Comparison of ENCODE assay signal across 19 cellular contexts in genomic region chr4:177879851-177880250, GRCh38.
A peak's percentile ranks its signal among the peaks of the same experiment; 100 is the strongest.
DNase-seq lines count a peak whose midpoint lies in the region; ATAC-seq and TF ChIP-seq lines count a peak whose summit lies in the region.
"Had no signal": no experiment of that assay in that cellular context is flagged by ENCODE, and none has a peak within 500 bp of the region (broad histone marks: within the 10 kb centered on the region; RNA-seq: fewer than 3 reads in every experiment).

No MANE protein-coding gene starts in this region.

- H3K27me3 Mint-ChIP-seq in endodermal cell (ENCODE audit: insufficient read depth) (no peaks in the 10 kb centered on the region), T-cell (peaks cover 0 to 1% of the 10 kb centered on the region in 2 donors)

- no peaks in the 10 kb centered on the region for H4K20me1 ChIP-seq in DND-41 (ENCODE audit: insufficient read depth, low read length)
- H4K20me1 ChIP-seq in HCT116 (ENCODE audit: insufficient read depth), result no peaks in the 10 kb centered on the region
- H4K20me1 ChIP-seq: BLaER1 had no signal

- BruUV-seq in HCT116 (replicated peaks; lab: Mats Ljungman, UMichigan), result no TSS peak

- DNase-seq in DND-41 (peak; percentile 7), HCT116 (ENCODE audit: low read depth, low spot score) (peak; percentile 8), NCI-H69 (lab: John Stamatoyannopoulos, UW) (peak; percentile 6), endodermal cell (peak; percentile 83), retina (no peak), NCI-H1105 treated with DMSO at 0.1 percent for 48 hours (lab: John Stamatoyannopoulos, UW) (no peak), T-cell (no peak)
- DNase-seq: activated effector memory CD4-positive, alpha-beta T cell treated with anti-CD3 and anti-CD28 coated beads, Interleukin-2, amount 50 U/mL, for 16 hours; DMS53; heart left ventricle; NCI-H1092 treated with DMSO at 0.1 percent for 48 hours; NCI-H2171; stimulated activated naive CD8-positive, alpha-beta T cell treated with anti-CD3 and anti-CD28 coated beads, Interleukin-15, Interleukin-2, amounts not matched to agents 100 U/mL and 50 U/mL, for 24 hours; upper lobe of right lung had no signal

- H3K79me2 ChIP-seq in DND-41 (ENCODE audit: insufficient read depth, low read length) (no peaks in the 10 kb centered on the region), HCT116 (ENCODE audit: insufficient read depth, low read length) (no peaks in the 10 kb centered on the region)

- RAD21 ChIA-PET in HCT116 (lab: Charles Lee; ENCODE audit: low non-redundant PET in 1 of 2, low total read pairs in 2 of 2, uncharacterized antibody in 2 of 2, unreplicated experiment in 2 of 2), result no interaction called here

- TF ChIP-seq RAD21 in HCT116 (IDR thresholded peaks at IDR 0.05; ENCODE audit: low read depth), result peak; percentile 46

- H3K27ac Mint-ChIP-seq in endodermal cell (no peak overlapping the region), T-cell (no peak overlapping the region)

- H3K9ac ChIP-seq in DND-41 (ENCODE audit: low read depth, low read length) (no peak overlapping the region), HCT116 (ENCODE audit: low read length) (no peak overlapping the region), endodermal cell (ENCODE audit: extremely low read depth, low read length, poor library complexity, severe bottlenecking) (no peak overlapping the region)
- H3K9ac ChIP-seq: BLaER1 had no signal

- no peaks in the 10 kb centered on the region for H3K36me3 ChIP-seq in DND-41 (ENCODE audit: insufficient read depth, low read length)
- H3K36me3 ChIP-seq in HCT116 (ENCODE audit: control insufficient read depth in 1 of 2, insufficient read depth in 2 of 2, low read length in 2 of 2), result no peaks in the 10 kb centered on the region
- no peaks in the 10 kb centered on the region for H3K36me3 ChIP-seq in endodermal cell (ENCODE audit: control insufficient read depth, insufficient read depth, low read length)
- H3K36me3 ChIP-seq: ascending aorta, BLaER1, heart left ventricle, SJCRH30, upper lobe of right lung had no signal

- POLR2A ChIA-PET in HCT116 (lab: Charles Lee) (no interaction called here), T-cell (lab: Charles Lee) (no interaction called here)

- H3K27ac ChIP-seq in DND-41 (ENCODE audit: low read length) (no peak overlapping the region), HCT116 (ENCODE audit: low read depth, low read length) (no peak overlapping the region), endodermal cell (ENCODE audit: low read depth, low read length) (no peak overlapping the region)
- H3K27ac ChIP-seq: ascending aorta, BLaER1, heart left ventricle, SJCRH30, upper lobe of right lung had no signal

- no peaks in the 10 kb centered on the region for H3K9me2 ChIP-seq in HCT116 (ENCODE audit: insufficient read depth)

- ATAC-seq in DND-41 (ENCODE audit: insufficient read depth, low read depth) (peak; percentile 44; the same call in 1 of the 3 replicates), HCT116 (peak; percentile 77), GM19455 (IDR thresholded peaks at IDR 0.05; ENCODE audit: unreplicated experiment) (no peak), T-cell (replicated peaks in 1 of 4) (no peak)
- ATAC-seq: esophagus mucosa; heart left ventricle; stimulated activated naive CD8-positive, alpha-beta T cell treated with anti-CD3 and anti-CD28 coated beads, Interleukin-15, Interleukin-2, amounts not matched to agents 100 U/mL and 50 U/mL, for 24 hours; upper lobe of right lung had no signal

- H3K4me3 Mint-ChIP-seq in endodermal cell (no peak overlapping the region), T-cell (no peak overlapping the region)

- CTCF ChIA-PET in HCT116 (lab: Charles Lee), result no interaction called here
- CTCF ChIA-PET in T-cell (lab: Charles Lee), result no interaction called here

- H3K4me3 ChIP-seq in DND-41 (ENCODE audit: low read depth in 1 of 2, low read length in 2 of 2) (no peak overlapping the region), HCT116 (replicated peaks in 1 of 2; ENCODE audit: low read depth in 1 of 2, low read length in 2 of 2) (no peak overlapping the region), endodermal cell (ENCODE audit: low read length) (no peak overlapping the region)
- H3K4me3 ChIP-seq: ascending aorta, BLaER1, heart left ventricle, SJCRH30, upper lobe of right lung had no signal

- peak; percentile 45 for TF ChIP-seq CTCF in DND-41 (IDR thresholded peaks at IDR 0.05; ENCODE audit: borderline replicate concordance, extremely low read depth, low read length, poor library complexity, severe bottlenecking)
- peak; percentile 18 to 68 (median 62); a peak in 5 of 6 replicates for TF ChIP-seq CTCF in HCT116 (IDR thresholded peaks at IDR 0.05 in 2 of 3, conservative IDR thresholded peaks at IDR 0.05 in 1 of 3; ENCODE audit: borderline replicate concordance in 1 of 3, insufficient read depth in 1 of 3, low read depth in 2 of 3, low read length in 2 of 3)
- TF ChIP-seq CTCF in endodermal cell (conservative IDR thresholded peaks at IDR 0.05), result peak; percentile 77

- peaks cover 12% of the 10 kb centered on the region for H3K4me1 Mint-ChIP-seq in endodermal cell
- H3K4me1 Mint-ChIP-seq in T-cell, result no peaks in the 10 kb centered on the region

- TF ChIP-seq POLR2A in HCT116 (IDR thresholded peaks at IDR 0.05; ENCODE audit: borderline replicate concordance, extremely low read depth, insufficient read depth, insufficient read length), result no peak

- no peak overlapping the region for H2AFZ ChIP-seq in DND-41 (ENCODE audit: low read depth, low read length)
- H2AFZ ChIP-seq in HCT116 (ENCODE audit: low read depth, low read length, poor library complexity, severe bottlenecking), result no peak overlapping the region

- no peak overlapping the region for H3K4me2 ChIP-seq in DND-41 (ENCODE audit: insufficient read depth, low read length)
- no peak overlapping the region for H3K4me2 ChIP-seq in HCT116 (ENCODE audit: low read length)
- H3K4me2 ChIP-seq: BLaER1 had no signal

- no peaks in the 10 kb centered on the region for H3K9me3 ChIP-seq in DND-41 (ENCODE audit: insufficient read depth, low read length, severe bottlenecking)
- H3K9me3 ChIP-seq in HCT116 (ENCODE audit: control insufficient read depth in 1 of 2, insufficient read depth in 1 of 2, low read depth in 1 of 2, low read length in 2 of 2), result no peaks in the 10 kb centered on the region
- H3K9me3 ChIP-seq in endodermal cell (ENCODE audit: control insufficient read depth, low read length), result no peaks in the 10 kb centered on the region
- H3K9me3 ChIP-seq: ascending aorta, BLaER1, SJCRH30, upper lobe of right lung had no signal

- intact Hi-C loops in HCT116 (cut with micrococcal nuclease), result no loop called here

- 73% methylated on average over 3 of the region's 3 CpGs; no CpG with 5 or more reads in 1 of the 2 experiments for WGBS in endodermal cell (ENCODE audit: insufficient coverage in 1 of 2, insufficient read length in 1 of 2), 2 experiments

- H3K4me1 ChIP-seq in DND-41 (ENCODE audit: insufficient read depth, low read length) (no peaks in the 10 kb centered on the region), HCT116 (ENCODE audit: control insufficient read depth in 1 of 2, insufficient read depth in 2 of 2, low read length in 2 of 2) (no peaks in the 10 kb centered on the region), endodermal cell (ENCODE audit: control insufficient read depth, insufficient read depth, low read length) (peaks cover 6% of the 10 kb centered on the region)
- H3K4me1 ChIP-seq: ascending aorta, BLaER1, heart left ventricle, SJCRH30, upper lobe of right lung had no signal

- H3K36me3 Mint-ChIP-seq in endodermal cell (ENCODE audit: low read depth) (no peaks in the 10 kb centered on the region), T-cell (no peaks in the 10 kb centered on the region)

- no peaks in the 10 kb centered on the region for H3K9me3 Mint-ChIP-seq in endodermal cell
- peaks cover 0 to 3% (median 0%) of the 10 kb centered on the region in 3 donors for H3K9me3 Mint-ChIP-seq in T-cell

- H3K27me3 ChIP-seq in DND-41 (ENCODE audit: insufficient read depth, low read length, poor library complexity) (peaks cover 7% of the 10 kb centered on the region), HCT116 (ENCODE audit: insufficient read depth, low read length) (no peaks in the 10 kb centered on the region), endodermal cell (ENCODE audit: control insufficient read depth, insufficient read depth, low read length, poor library complexity, severe bottlenecking) (no peaks in the 10 kb centered on the region)
- H3K27me3 ChIP-seq: ascending aorta, BLaER1, heart left ventricle, SJCRH30, upper lobe of right lung had no signal

TF ChIP-seq in HCT116, 20 proteins besides CTCF, POLR2A, EP300 and RAD21:
- TF ChIP-seq EZH2phosphoT487 (IDR thresholded peaks at IDR 0.05; ENCODE audit: borderline replicate concordance) (no peak), JUND (IDR thresholded peaks at IDR 0.05) (no peak)
TF ChIP-seq in HCT116: peak in this region for 0.

Comparison
In these comparisons a context has a peak if more than half of its experiments do, and no peak if none do; other contexts are left out.
1. ATAC-seq: peak in DND-41 (single experiment) and HCT116 (single experiment); none in GM19455 (single experiment) and T-cell (0 of 4).
2. DNase-seq: peak in DND-41 (single experiment), HCT116 (single experiment), NCI-H69 (single experiment) and endodermal cell (single experiment); none in retina (single experiment), NCI-H1105 treated with DMSO at 0.1 percent for 48 hours (single experiment) and T-cell (0 of 34).
3. Peak in every context shown above with its lines, with median percentiles within 50 percentile points of each other: CTCF ChIP-seq.